10 cellular contexts compared by ENCODE assay signal in genomic region chr11:128555606-128556005, GRCh38. TPM values are rescaled to one million over a fixed set of nuclear protein-coding genes. Genes with fewer than 3 reads are reported as not detected.
DNase-seq lines count a peak whose midpoint lies in the region; ATAC-seq and TF ChIP-seq lines count a peak whose summit lies in the region.
"Had no signal": no experiment of that assay in that cellular context is flagged by ENCODE, and none has a peak within 500 bp of the region (broad histone marks: within the 10 kb centered on the region; RNA-seq: fewer than 3 reads in every experiment).

No MANE protein-coding gene starts in this region.

- H3K27ac Mint-ChIP-seq in activated naive CD4-positive, alpha-beta T cell treated with anti-CD3 and anti-CD28 coated beads, Interleukin-2, amount 10 ng/mL, durations not matched to agents 7 days and 5 days: no peak overlapping the region
- H3K27ac Mint-ChIP-seq: stimulated activated memory B cell treated with anti-CD40 and anti-IgM and Interleukin-4, amounts not matched to agents 10 μg/mL and 1 μg/mL and 100 μg/mL, for 72 hours had no signal

- H3K27me3 ChIP-seq in heart left ventricle (no peaks in the 10 kb centered on the region), SJCRH30 (no peaks in the 10 kb centered on the region), foreskin keratinocyte (no peaks in the 10 kb centered on the region), transverse colon (no peaks in the 10 kb centered on the region)

- TF ChIP-seq EP300 in transverse colon (IDR thresholded peaks at IDR 0.05; ENCODE audit: low read depth): no peak

- H3K4me1 ChIP-seq in heart left ventricle (peaks cover 0 to 41% (median 15%) of the 10 kb centered on the region in 12 donors), SJCRH30 (peaks cover 3% of the 10 kb centered on the region; the same call in 1 of the 2 replicates), foreskin keratinocyte (no peaks in the 10 kb centered on the region), transverse colon (peaks cover 0 to 13% (median 3%) of the 10 kb centered on the region in 4 donors)

- 57 to 77% (median 70%) methylated on average over 2 of the region's 2 CpGs for WGBS in heart left ventricle, 4 donors
- 80 to 86% methylated on average over 2 of the region's 2 CpGs for WGBS in transverse colon (ENCODE audit: low coverage in 1 of 2), 2 donors

- DNase-seq in heart left ventricle: no peak
- no peak for DNase-seq in left ventricle myocardium superior
- peak; percentile 26 to 44 for DNase-seq in SJCRH30
- DNase-seq in foreskin keratinocyte: no peak
- DNase-seq in transverse colon: no peak
- DNase-seq in activated naive CD4-positive, alpha-beta T cell treated with anti-CD3 and anti-CD28 coated beads, Interleukin-2, amount 10 ng/mL, durations not matched to agents 7 days and 5 days: no peak
- no peak for DNase-seq in NCI-H187 (lab: John Stamatoyannopoulos, UW)
- DNase-seq: SHP77 treated with DMSO at 0.1 percent for 48 hours had no signal

- H3K4me1 Mint-ChIP-seq in activated naive CD4-positive, alpha-beta T cell treated with anti-CD3 and anti-CD28 coated beads, Interleukin-2, amount 10 ng/mL, durations not matched to agents 7 days and 5 days: peaks cover 45% of the 10 kb centered on the region

- H3K36me3 ChIP-seq in heart left ventricle (peaks cover 0 to 3% (median 0%) of the 10 kb centered on the region in 9 donors), SJCRH30 (no peaks in the 10 kb centered on the region), transverse colon (no peaks in the 10 kb centered on the region)

- TF ChIP-seq CTCF in heart left ventricle (IDR thresholded peaks at IDR 0.05) (peak; percentile 8 to 63 (median 38)), foreskin keratinocyte (conservative IDR thresholded peaks at IDR 0.05) (peak; percentile 47), transverse colon (IDR thresholded peaks at IDR 0.05) (peak in 3 of 5 experiments; percentile 11 to 19 (median 15))

- H3K4me3 ChIP-seq in heart left ventricle (no peak overlapping the region), SJCRH30 (no peak overlapping the region), transverse colon (no peak overlapping the region)

- peak overlapping the region in 5 of 12 donors; percentile 0 to 37 (median 23) for H3K27ac ChIP-seq in heart left ventricle
- no peak overlapping the region for H3K27ac ChIP-seq in SJCRH30
- no peak overlapping the region for H3K27ac ChIP-seq in foreskin keratinocyte
- no peak overlapping the region for H3K27ac ChIP-seq in transverse colon

- no peaks in the 10 kb centered on the region for H3K36me3 Mint-ChIP-seq in activated naive CD4-positive, alpha-beta T cell treated with anti-CD3 and anti-CD28 coated beads, Interleukin-2, amount 10 ng/mL, durations not matched to agents 7 days and 5 days
- H3K36me3 Mint-ChIP-seq: stimulated activated memory B cell treated with anti-CD40 and anti-IgM and Interleukin-4, amounts not matched to agents 10 μg/mL and 1 μg/mL and 100 μg/mL, for 72 hours had no signal

- H3K9me3 Mint-ChIP-seq in activated naive CD4-positive, alpha-beta T cell treated with anti-CD3 and anti-CD28 coated beads, Interleukin-2, amount 10 ng/mL, durations not matched to agents 7 days and 5 days: no peaks in the 10 kb centered on the region
- H3K9me3 Mint-ChIP-seq: stimulated activated memory B cell treated with anti-CD40 and anti-IgM and Interleukin-4, amounts not matched to agents 10 μg/mL and 1 μg/mL and 100 μg/mL, for 72 hours had no signal

- no peaks in the 10 kb centered on the region for H3K9me3 ChIP-seq in heart left ventricle
- no peaks in the 10 kb centered on the region for H3K9me3 ChIP-seq in SJCRH30 (replicated peaks)
- no peaks in the 10 kb centered on the region for H3K9me3 ChIP-seq in transverse colon

- in situ Hi-C loops in transverse colon (cut with MboI; ENCODE audit: low pct_ligation_motif_present in 1 of 4, low pct_unique_long_range_greater_than_20kb in 1 of 4, low sequenced_read_pairs in 3 of 4): no loop called here

- CTCF ChIA-PET in activated naive CD4-positive, alpha-beta T cell treated with anti-CD3 and anti-CD28 coated beads, Interleukin-2, amount 10 ng/mL, durations not matched to agents 7 days and 5 days (lab: Charles Lee): interaction anchor here (2.2 kb wide), 1 partner anchor 77 kb away, joined by 10 read pairs; no protein-coding TSS in a partner anchor

- H3K4me3 Mint-ChIP-seq in activated naive CD4-positive, alpha-beta T cell treated with anti-CD3 and anti-CD28 coated beads, Interleukin-2, amount 10 ng/mL, durations not matched to agents 7 days and 5 days: no peak overlapping the region
- H3K4me3 Mint-ChIP-seq: stimulated activated memory B cell treated with anti-CD40 and anti-IgM and Interleukin-4, amounts not matched to agents 10 μg/mL and 1 μg/mL and 100 μg/mL, for 72 hours had no signal

- intact Hi-C loops in heart left ventricle (cut with DNase I) (loop anchor here in 9 of 10 donors (1.0 to 10.0 kb wide), 9 partner anchors 69 to 381 kb away; no protein-coding TSS in a partner anchor), left ventricle myocardium superior (cut with micrococcal nuclease) (no loop called here), transverse colon (cut with DNase I; ENCODE audit: low total_unique reads) (no loop called here)

- TF ChIP-seq POLR2A in heart left ventricle (IDR thresholded peaks at IDR 0.05) (no peak), transverse colon (IDR thresholded peaks at IDR 0.05) (no peak)

- ATAC-seq in heart left ventricle: no peak
- ATAC-seq in left ventricle myocardium superior: no peak
- ATAC-seq in foreskin keratinocyte: no peak
- no peak for ATAC-seq in GM21423 (IDR thresholded peaks at IDR 0.05; ENCODE audit: unreplicated experiment)
- ATAC-seq: stimulated activated memory B cell treated with anti-CD40 and anti-IgM and Interleukin-4, amounts not matched to agents 10 μg/mL and 1 μg/mL and 100 μg/mL, for 72 hours had no signal

- no peaks in the 10 kb centered on the region for H3K27me3 Mint-ChIP-seq in activated naive CD4-positive, alpha-beta T cell treated with anti-CD3 and anti-CD28 coated beads, Interleukin-2, amount 10 ng/mL, durations not matched to agents 7 days and 5 days
- H3K27me3 Mint-ChIP-seq: stimulated activated memory B cell treated with anti-CD40 and anti-IgM and Interleukin-4, amounts not matched to agents 10 μg/mL and 1 μg/mL and 100 μg/mL, for 72 hours had no signal

RNA-seq across cellular contexts. Expression of gene ETS1, which starts 31.8 kb away (rescaled TPM):
- total RNA-seq in heart left ventricle (100 to 1,000 TPM in 1 of 9 donors, 10 to 100 TPM in 8; 39.3 to 101 (median 45.9) TPM), left ventricle myocardium superior (53.4 TPM), foreskin keratinocyte (125 and 134 TPM in 2 replicates), transverse colon (10 to 100 TPM; 23.6 to 56.7 (median 29.2) TPM)
- polyA plus RNA-seq in heart left ventricle (10 to 100 TPM; 18.4 to 37.0 TPM), foreskin keratinocyte (29.0 and 33.9 TPM in 2 replicates)
- total RNA-seq in SJCRH30 (2014; rRNA removed; shearing (Covaris generic)): 32.8 and 43.9 TPM in 2 replicates

Comparison
In these comparisons a context has a peak if more than half of its experiments do, and no peak if none do; other contexts are left out.
1. intact Hi-C loops: an anchor here in heart left ventricle (1.0 to 10.0 kb wide); none called in left ventricle myocardium superior and transverse colon.
2. DNase-seq: peak in SJCRH30 (2 of 2); none in heart left ventricle (0 of 5), left ventricle myocardium superior (single experiment), foreskin keratinocyte (0 of 2), transverse colon (single experiment), activated naive CD4-positive, alpha-beta T cell treated with anti-CD3 and anti-CD28 coated beads, Interleukin-2, amount 10 ng/mL, durations not matched to agents 7 days and 5 days (single experiment) and NCI-H187 (0 of 2).
3. Peak in every context shown above with its lines, with median percentiles within 50 percentile points of each other: CTCF ChIP-seq.